Comparison of ENCODE assay signal across 8 cellular contexts in the genomic region with DNA sequence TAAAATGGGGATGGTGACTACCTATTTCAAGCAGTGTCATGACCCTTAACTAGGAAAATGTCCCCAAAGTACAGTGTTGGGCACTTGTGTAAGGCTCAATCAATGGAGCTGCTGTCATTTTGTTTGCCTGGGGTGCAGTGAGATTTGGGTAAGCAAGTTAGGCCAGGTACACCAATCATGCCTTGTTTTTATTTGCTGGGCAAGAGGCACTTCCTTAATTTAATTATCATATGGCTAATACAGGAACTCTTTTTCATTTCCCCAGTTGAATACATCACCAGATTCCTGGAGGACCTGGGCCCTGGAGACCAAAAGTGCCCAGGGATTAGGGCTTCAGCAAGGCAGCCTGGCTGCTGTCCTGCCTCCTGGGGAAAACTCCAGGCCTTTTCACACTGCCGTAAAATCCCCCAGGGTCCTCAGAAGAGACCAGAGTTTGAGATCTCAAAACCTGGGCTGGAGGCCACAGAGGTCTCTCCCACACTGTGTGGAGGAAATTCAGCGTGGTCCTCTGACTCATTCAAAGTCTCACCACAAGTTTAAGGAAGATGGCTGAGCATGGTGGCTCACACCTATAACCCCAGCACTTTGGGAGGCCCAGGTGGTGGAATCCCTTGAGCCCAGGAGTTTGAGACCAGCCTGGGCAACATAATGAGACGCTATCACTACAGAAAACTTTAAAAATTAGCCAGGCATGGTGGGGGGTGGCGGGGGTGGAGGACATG.
DNase-seq lines count a peak whose midpoint lies in the region; ATAC-seq lines count a peak whose summit lies in the region.

No MANE protein-coding gene starts in this region.

- peak; percentile 69 for ATAC-seq in GM18502 (IDR thresholded peaks at IDR 0.05; ENCODE audit: poor library complexity, unreplicated experiment)
- peak; percentile 60 for ATAC-seq in HG03354 (IDR thresholded peaks at IDR 0.05; ENCODE audit: poor library complexity, severe bottlenecking, unreplicated experiment)
- ATAC-seq in HG03521 (IDR thresholded peaks at IDR 0.05; ENCODE audit: unreplicated experiment): no peak

- peak; percentile 61 for DNase-seq in activated CD8-positive, alpha-beta memory T cell treated with anti-CD3 and anti-CD28 coated beads, Interleukin-2, amount 50 U/mL, for 48 hours
- peak; percentile 21 to 39 for DNase-seq in stimulated activated CD4-positive, alpha-beta T cell treated with anti-CD3 and anti-CD28 coated beads, Interleukin-12 subunit alpha, Interleukin-12 subunit beta, amount 100 ng/mL, for 24 hours (ENCODE audit: low read depth in 2 of 2)
- DNase-seq in COR-L47 (lab: John Stamatoyannopoulos, UW): no peak
- no peak for DNase-seq in DMS79 (lab: John Stamatoyannopoulos, UW)
- DNase-seq in DMS53 (lab: John Stamatoyannopoulos, UW): no peak

Comparison
In these comparisons a context has a peak if more than half of its experiments do, and no peak if none do; other contexts are left out.
1. DNase-seq: peak in activated CD8-positive, alpha-beta memory T cell treated with anti-CD3 and anti-CD28 coated beads, Interleukin-2, amount 50 U/mL, for 48 hours (single experiment) and stimulated activated CD4-positive, alpha-beta T cell treated with anti-CD3 and anti-CD28 coated beads, Interleukin-12 subunit alpha, Interleukin-12 subunit beta, amount 100 ng/mL, for 24 hours (2 of 2); none in COR-L47 (single experiment), DMS79 (single experiment) and DMS53 (single experiment).